In genomic region chr3:187741403-187742350, GRCh38 we compare ENCODE assay signal across 8 cellular contexts. TPM values are rescaled to one million over a fixed set of nuclear protein-coding genes. Genes with fewer than 3 reads are reported as not detected.
DNase-seq lines count a peak whose midpoint lies in the region; ATAC-seq, FAIRE-seq and TF ChIP-seq lines count a peak whose summit lies in the region.

No MANE protein-coding gene starts in this region.

- peak overlapping the region; percentile 91 for H2AFZ ChIP-seq in keratinocyte (ENCODE audit: control insufficient read depth, low read length)

- H3K36me3 ChIP-seq in keratinocyte (ENCODE audit: control insufficient read depth in 2 of 2, extremely low read depth in 1 of 2, insufficient read depth in 2 of 2, low read length in 2 of 2) = no peaks in the 10 kb centered on the region
- no peaks in the 10 kb centered on the region for H3K36me3 ChIP-seq in spleen

- H3K4me1 ChIP-seq in keratinocyte (ENCODE audit: control insufficient read depth, extremely low read depth, insufficient read depth, low read length) = peaks cover 55% of the 10 kb centered on the region
- H3K4me1 ChIP-seq in spleen = peaks cover 12 to 80% (median 58%) of the 10 kb centered on the region in 6 donors

- peak in 1 of 3 donors; percentile 27 for TF ChIP-seq POLR2A in spleen (IDR thresholded peaks at IDR 0.05)

- H3K9me1 ChIP-seq in keratinocyte (ENCODE audit: control insufficient read depth, extremely low read depth, insufficient read depth, low read length) = no peaks in the 10 kb centered on the region

- TF ChIP-seq CTCF in GM10266 (IDR thresholded peaks at IDR 0.05; ENCODE audit: control insufficient read depth, insufficient read depth, low read depth, missing control alignments) (peak; percentile 73), VCaP (conservative IDR thresholded peaks at IDR 0.05) (peak; percentile 89), cardiac fibroblast (IDR thresholded peaks at IDR 0.05; ENCODE audit: low read depth, low read length) (peak; percentile 82), keratinocyte (optimal IDR thresholded peaks at IDR 0.05 in 1 of 3, IDR thresholded peaks at IDR 0.05 in 1 of 3, conservative IDR thresholded peaks at IDR 0.05 in 1 of 3; ENCODE audit: extremely low read depth in 1 of 3, insufficient read depth in 2 of 3, low read length in 3 of 3) (peak; percentile 71 to 83 (median 73)), spleen (IDR thresholded peaks at IDR 0.05 in 8 of 11, conservative IDR thresholded peaks at IDR 0.05 in 3 of 11) (peak; percentile 63 to 91 (median 86))

- peak; percentile 69 for DNase-seq in GM10266 (ENCODE audit: extremely low spot score)
- DNase-seq in NCI-H2081 treated with DMSO at 0.1 percent for 48 hours (lab: John Stamatoyannopoulos, UW) = peak; percentile 37
- peak; percentile 89 to 91 for DNase-seq in cardiac fibroblast (ENCODE audit: low read depth in 2 of 2)
- no peak for DNase-seq in keratinocyte (ENCODE audit: low read depth, low spot score)
- peak; percentile 91 for DNase-seq in spleen

- H3K9ac ChIP-seq in keratinocyte (ENCODE audit: control insufficient read depth, extremely low read depth, insufficient read depth, low read length) = peak overlapping the region; percentile 81

- no peaks in the 10 kb centered on the region for H4K20me1 ChIP-seq in keratinocyte (ENCODE audit: control insufficient read depth, extremely low read depth, insufficient read depth, low read length)

- H3K79me2 ChIP-seq in keratinocyte (ENCODE audit: control insufficient read depth, insufficient read depth, low read length) = peaks cover 35% of the 10 kb centered on the region

- FAIRE-seq in keratinocyte (lab: Jason Lieb, UNC) = no peak

- 0 to 1% (median 1%) methylated on average over 31 to 35 of the region's 35 CpGs for WGBS in spleen, 5 donors

- H3K9me3 ChIP-seq in keratinocyte (ENCODE audit: control insufficient read depth, low read depth, low read length) (no peaks in the 10 kb centered on the region), spleen (no peaks in the 10 kb centered on the region)

- H3K4me3 ChIP-seq in cardiac fibroblast (replicated peaks in 1 of 2; ENCODE audit: low read depth in 2 of 2, low read length in 2 of 2) = peak overlapping the region; percentile 91 to 92
- H3K4me3 ChIP-seq in keratinocyte (ENCODE audit: control insufficient read depth in 2 of 3, extremely low read depth in 1 of 3, insufficient read depth in 2 of 3, low read depth in 1 of 3, low read length in 3 of 3) = peak overlapping the region; percentile 34 to 100 (median 81)
- peak overlapping the region; percentile 51 to 84 (median 64) for H3K4me3 ChIP-seq in spleen

- H3K27ac ChIP-seq in VCaP (peak overlapping the region; percentile 97), keratinocyte (ENCODE audit: control insufficient read depth, insufficient read depth, low read length) (peak overlapping the region; percentile 63), spleen (peak overlapping the region; percentile 95 to 99 (median 99))

- H3K4me2 ChIP-seq in keratinocyte (ENCODE audit: control insufficient read depth, extremely low read depth, insufficient read depth, low read depth, low read length) = peak overlapping the region; percentile 95

- dilution Hi-C loops in keratinocyte (cut with MboI; ENCODE audit: extremely low pct_ligation_motif_present, low sequenced_read_pairs) = loop anchor here (25.0 kb wide), 1 partner anchor 1196 kb away; no protein-coding TSS in a partner anchor

- H3K27me3 ChIP-seq in keratinocyte (ENCODE audit: control insufficient read depth, extremely low read depth, insufficient read depth, low read length) (no peaks in the 10 kb centered on the region), spleen (replicated peaks in 1 of 7) (no peaks in the 10 kb centered on the region)

- no peak for ATAC-seq in GM18517 (IDR thresholded peaks at IDR 0.05; ENCODE audit: unreplicated experiment)
- no peak for ATAC-seq in HG03280 (IDR thresholded peaks at IDR 0.05; ENCODE audit: unreplicated experiment)

- intact Hi-C loops in spleen (cut with DNase I; ENCODE audit: low total_unique reads) = loop anchor here (10.0 kb wide), 3 partner anchors 413 to 1493 kb away; partner anchors contain the start of gene LPP

RNA-seq across cellular contexts. Expression of gene BCL6, which starts 3.6 kb away (rescaled TPM):
- polyA plus RNA-seq in keratinocyte (4.1 to 7.8 TPM (median 7.7 TPM) in 3 replicates), spleen (10 to 100 TPM in 2 of 3 donors, 1 to 10 TPM in 1; 9.5 to 13.9 (median 12.0) TPM)
- 17.9 TPM for polyA plus RNA-seq in keratinocyte (2011; ENCODE audit: low read depth)
- polyA plus RNA-seq in keratinocyte (2011; cell fraction: cytosol; rRNA removed) = 3.7 TPM in 2 replicates
- polyA plus RNA-seq in keratinocyte (2011; cell fraction: nucleus; rRNA removed) = 17.1 and 23.6 TPM in 2 replicates
- polyA plus RNA-seq in keratinocyte (2012; ENCODE audit: low replicate concordance) = 10.9 and 81.2 TPM in 2 replicates
- polyA minus RNA-seq in keratinocyte = 9.3 to 25.2 TPM (median 9.4 TPM) in 3 replicates
- 5.9 TPM for polyA minus RNA-seq in keratinocyte (2011; cell fraction: cytosol; rRNA and poly(A)+ RNA removed)
- 13.9 and 17.6 TPM in 2 replicates for polyA minus RNA-seq in keratinocyte (2011; cell fraction: nucleus; rRNA and poly(A)+ RNA removed)
- total RNA-seq in spleen = 100 to 1,000 TPM in 6 of 7 donors, 10 to 100 TPM in 1; 84.4 to 444 (median 168) TPM

RNA-seq across cellular contexts. Expression of gene RTP2, which starts 39.3 kb away (rescaled TPM):
- not detected in 3 replicates for polyA plus RNA-seq in keratinocyte
- not detected for polyA plus RNA-seq in keratinocyte (2011; ENCODE audit: low read depth)
- polyA plus RNA-seq in keratinocyte (2011; cell fraction: cytosol; rRNA removed) = not detected in 2 replicates
- polyA plus RNA-seq in keratinocyte (2011; cell fraction: nucleus; rRNA removed) = not detected in 2 replicates
- polyA plus RNA-seq in keratinocyte (2012; ENCODE audit: low replicate concordance) = not detected in 2 replicates
- polyA minus RNA-seq in keratinocyte = not detected in 3 replicates
- polyA minus RNA-seq in keratinocyte (2011; cell fraction: cytosol; rRNA and poly(A)+ RNA removed) = not detected
- polyA minus RNA-seq in keratinocyte (2011; cell fraction: nucleus; rRNA and poly(A)+ RNA removed) = not detected in 2 replicates
- total RNA-seq in spleen = not detected
- polyA plus RNA-seq in spleen = not detected
